Comparison of ENCODE assay signal across 12 cellular contexts in genomic region chr11:10633261-10633660, GRCh38.
"Had no signal": no experiment of that assay in that cellular context is flagged by ENCODE, and none has a peak within 500 bp of the region (broad histone marks: within the 10 kb centered on the region; RNA-seq: fewer than 3 reads in every experiment).

No MANE protein-coding gene starts in this region.

- H3K9me3 ChIP-seq: esophagus squamous epithelium, sigmoid colon had no signal

- H3K27me3 ChIP-seq: esophagus squamous epithelium, sigmoid colon had no signal

- DNase-seq: activated CD4-positive, alpha-beta memory T cell treated with anti-CD3 and anti-CD28 coated beads for 36 hours; activated CD4-positive, alpha-beta T cell treated with anti-CD3 and anti-CD28 coated beads for 1 hour; activated gamma-delta T cell treated with Interleukin-2 at 50 U/mL for 16 hours; activated naive CD8-positive, alpha-beta T cell treated with anti-CD3 and anti-CD28 coated beads, Interleukin-2, amount 10 ng/mL, durations not matched to agents 7 days and 5 days; activated T-cell treated with anti-CD3 and anti-CD28 coated beads, Interleukin-2, amount 50 U/mL, for 72 hours; anterior cingulate cortex; esophagus squamous epithelium; foreskin fibroblast; sigmoid colon; stimulated activated CD4-positive, alpha-beta T cell treated with anti-CD3 and anti-CD28 coated beads, Interleukin-2, amount 100 ng/mL, for 24 hours; stimulated activated naive CD4-positive, alpha-beta T cell had no signal

- H3K27ac ChIP-seq: esophagus squamous epithelium, sigmoid colon had no signal

- ATAC-seq: left lobe of liver had no signal

- H3K4me3 ChIP-seq: esophagus squamous epithelium, sigmoid colon had no signal
